4 cellular contexts compared by ENCODE assay signal in genomic region chr10:45985590-45985989, GRCh38. TPM values are rescaled to one million over a fixed set of nuclear protein-coding genes. Genes with fewer than 3 reads are reported as not detected.
DNase-seq lines count a peak whose midpoint lies in the region; ATAC-seq and TF ChIP-seq lines count a peak whose summit lies in the region.
"Not testable (repeated sequence)": the region's sequence is repeated elsewhere in the genome, so short reads cannot be mapped to it uniquely, and the experiment has no call there.

No MANE protein-coding gene starts in this region.

- peak overlapping the region; percentile 57 for H3K27ac Mint-ChIP-seq in activated T-cell treated with anti-CD3 and anti-CD28 coated beads, Interleukin-2, amount 50 U/mL, for 72 hours
- peak overlapping the region; percentile 57 to 74 (median 63) for H3K27ac Mint-ChIP-seq in nephron

- not testable (repeated sequence) for H3K9me3 Mint-ChIP-seq in activated T-cell treated with anti-CD3 and anti-CD28 coated beads, Interleukin-2, amount 50 U/mL, for 72 hours; nephron

- DNase-seq in activated T-cell treated with anti-CD3 and anti-CD28 coated beads, Interleukin-2, amount 50 U/mL, for 72 hours; hepatocyte (ENCODE audit: low spot score): not testable (repeated sequence)

- H3K9me2 ChIP-seq in hepatocyte (replicated peaks; ENCODE audit: insufficient read depth): not testable (repeated sequence)

- H3K4me1 Mint-ChIP-seq in activated T-cell treated with anti-CD3 and anti-CD28 coated beads, Interleukin-2, amount 50 U/mL, for 72 hours (ENCODE audit: low read depth); nephron: not testable (repeated sequence)

- not testable (repeated sequence) for TF ChIP-seq CTCF in hepatocyte (IDR thresholded peaks at IDR 0.05; ENCODE audit: poor library complexity); liver (IDR thresholded peaks at IDR 0.05; ENCODE audit: low read depth, low read length, missing input control); nephron (IDR thresholded peaks at IDR 0.05; ENCODE audit: unreplicated experiment in 3 of 3)

- 79% methylated on average over 3 of the region's 3 CpGs for WGBS in hepatocyte (ENCODE audit: low lambda C conversion rate, missing lambda C conversion rate)
- 37% methylated on average over 3 of the region's 3 CpGs for WGBS in liver

- not testable (repeated sequence) for H3K4me3 ChIP-seq in hepatocyte; liver (ENCODE audit: low read depth in 1 of 3, low read length in 3 of 3)

- H3K4me2 ChIP-seq in hepatocyte: not testable (repeated sequence)

- H3K9me3 ChIP-seq in hepatocyte (ENCODE audit: low read depth); liver (ENCODE audit: control insufficient read depth in 4 of 4, low read length in 3 of 4): not testable (repeated sequence)

- H3K4me3 Mint-ChIP-seq in activated T-cell treated with anti-CD3 and anti-CD28 coated beads, Interleukin-2, amount 50 U/mL, for 72 hours; nephron: not testable (repeated sequence)

- not testable (repeated sequence) for H3K27me3 Mint-ChIP-seq in activated T-cell treated with anti-CD3 and anti-CD28 coated beads, Interleukin-2, amount 50 U/mL, for 72 hours (ENCODE audit: low read depth); nephron (ENCODE audit: low read depth)

- H4K20me1 ChIP-seq in hepatocyte (ENCODE audit: insufficient read depth, poor library complexity, severe bottlenecking): not testable (repeated sequence)

- H3K79me2 ChIP-seq in hepatocyte: not testable (repeated sequence)

- not testable (repeated sequence) for H3K36me3 Mint-ChIP-seq in activated T-cell treated with anti-CD3 and anti-CD28 coated beads, Interleukin-2, amount 50 U/mL, for 72 hours (ENCODE audit: insufficient read depth in 2 of 2)
- H3K36me3 Mint-ChIP-seq in nephron (ENCODE audit: low read depth): peaks cover 32% of the 10 kb centered on the region

- H3K4me1 ChIP-seq in hepatocyte (ENCODE audit: insufficient read depth): not testable (repeated sequence)
- H3K4me1 ChIP-seq in liver (ENCODE audit: control insufficient read depth in 4 of 4, insufficient read depth in 4 of 4, low read length in 3 of 4): peaks cover 0 to 14% (median 11%) of the 10 kb centered on the region in 4 donors

- not testable (repeated sequence) for H3K27me3 ChIP-seq in hepatocyte; liver (ENCODE audit: control insufficient read depth in 4 of 4, insufficient read depth in 4 of 4, low read length in 3 of 4)

- not testable (repeated sequence) for H2AFZ ChIP-seq in hepatocyte

- ATAC-seq in activated T-cell treated with anti-CD3 and anti-CD28 coated beads, Interleukin-2, amount 50 U/mL, for 72 hours (replicated peaks in 1 of 2): not testable (repeated sequence)

- not testable (repeated sequence) for H3K36me3 ChIP-seq in hepatocyte (replicated peaks; ENCODE audit: insufficient read depth, low read depth); liver (ENCODE audit: control insufficient read depth in 4 of 4, insufficient read depth in 3 of 4, low read depth in 1 of 4, low read length in 3 of 4)

- H3K27ac ChIP-seq in hepatocyte (peak overlapping the region; percentile 60), liver (ENCODE audit: low read depth in 1 of 2, low read length in 2 of 2) (peak overlapping the region in 1 of 2 donors; percentile 31)

- H3K9ac ChIP-seq in liver (ENCODE audit: low read depth in 1 of 2, low read length in 2 of 2): peak overlapping the region in 1 of 2 donors; percentile 31

- TF ChIP-seq RAD21 in liver (IDR thresholded peaks at IDR 0.05): not testable (repeated sequence)

TF ChIP-seq in liver, 16 proteins besides CTCF, POLR2A, EP300 and RAD21:
- TF ChIP-seq HNF4A (conservative IDR thresholded peaks at IDR 0.05) (peak; percentile 64 to 74), HNF4G (IDR thresholded peaks at IDR 0.05) (peak; percentile 27), RXRA (IDR thresholded peaks at IDR 0.05) (peak in 1 of 2 donors; percentile 33)

RNA-seq across cellular contexts. Expression of gene TIMM23, which starts 13.3 kb away (rescaled TPM):
- 10 to 100 TPM; 32.8 to 35.4 TPM for total RNA-seq in activated T-cell treated with anti-CD3 and anti-CD28 coated beads, Interleukin-2, amount 50 U/mL, for 72 hours
- total RNA-seq in hepatocyte: 76.4 and 80.7 TPM in 2 replicates
- 122 and 144 TPM in 2 replicates for polyA plus RNA-seq in hepatocyte
- total RNA-seq in liver: 10 to 100 TPM; 42.7 to 42.8 TPM
- polyA plus RNA-seq in liver: 10 to 100 TPM; 41.8 to 66.8 TPM

RNA-seq across cellular contexts. Expression of gene NCOA4, which starts 44.8 kb away (rescaled TPM):
- total RNA-seq in activated T-cell treated with anti-CD3 and anti-CD28 coated beads, Interleukin-2, amount 50 U/mL, for 72 hours: 100 to 1,000 TPM; 112 to 144 TPM
- total RNA-seq in hepatocyte: 171 and 174 TPM in 2 replicates
- polyA plus RNA-seq in hepatocyte: 66.9 and 81.8 TPM in 2 replicates
- 100 to 1,000 TPM; 224 to 746 TPM for total RNA-seq in liver
- 100 to 1,000 TPM in 1 of 2 donors, 10 to 100 TPM in 1; 71.9 to 112 TPM for polyA plus RNA-seq in liver
